ENCODE assay signal across 8 cellular contexts in the genomic region with DNA sequence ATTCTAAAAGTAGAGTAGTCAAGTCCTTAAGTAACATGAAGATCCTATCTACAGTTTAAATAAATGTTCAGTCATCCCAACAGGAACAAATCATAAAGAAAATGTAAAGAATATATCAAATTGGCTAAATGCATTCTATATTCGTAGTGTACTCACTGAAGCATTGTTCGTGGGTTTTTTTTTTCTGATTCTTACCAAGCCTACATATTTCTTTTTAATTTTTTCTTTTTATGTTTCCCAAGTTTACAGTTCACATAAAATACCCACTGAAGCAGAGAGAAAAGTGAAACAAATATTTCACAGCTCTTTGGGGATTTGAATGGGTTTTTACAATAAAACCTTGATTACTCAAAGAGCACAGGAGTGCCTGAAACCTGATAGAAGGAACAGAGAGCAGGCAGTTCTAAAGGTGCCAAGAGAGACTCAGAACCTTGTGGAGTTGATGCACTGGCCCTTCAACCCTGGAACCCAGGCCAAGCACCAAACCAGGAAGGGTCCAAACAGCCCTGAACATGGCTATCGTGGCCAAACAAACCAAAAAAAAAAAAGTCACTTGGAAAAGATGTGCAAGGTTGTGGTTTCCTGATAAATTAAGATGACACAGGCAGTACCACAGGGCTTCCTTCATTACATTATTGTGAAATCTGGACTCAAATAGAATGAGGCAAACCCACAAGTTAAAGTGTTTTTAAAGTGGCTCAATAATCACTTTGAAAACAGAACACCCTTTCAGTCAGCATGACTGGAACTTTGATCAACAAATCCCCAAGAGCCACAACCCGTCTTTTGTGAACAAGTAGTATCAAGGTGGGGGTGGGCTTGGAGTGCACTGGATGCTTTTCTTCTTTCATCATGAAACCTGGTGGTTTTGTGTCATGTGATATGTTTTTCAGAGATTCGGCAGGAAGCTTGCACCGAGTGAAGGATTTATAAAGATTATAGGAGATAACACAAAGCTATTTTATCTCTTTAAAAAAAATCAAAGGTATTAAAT.
DNase-seq lines count a peak whose midpoint lies in the region; ATAC-seq and TF ChIP-seq lines count a peak whose summit lies in the region.

No MANE protein-coding gene starts in this region.

- DNase-seq in GM04503 (ENCODE audit: low read depth) = peak; percentile 83
- DNase-seq in fibroblast of the aortic adventitia (ENCODE audit: low read depth) = peak; percentile 94
- peak; percentile 42 for DNase-seq in stimulated activated CD8-positive, alpha-beta memory T cell treated with anti-CD3 and anti-CD28 coated beads, Interleukin-4, amount 100 ng/mL, for 48 hours
- no peak for DNase-seq in iPS-NIHi7 (ENCODE audit: extremely low spot score)
- no peak for DNase-seq in NCI-H82 (lab: John Stamatoyannopoulos, UW)

- TF ChIP-seq CTCF in fibroblast of the aortic adventitia (IDR thresholded peaks at IDR 0.05; ENCODE audit: insufficient read depth, low read length) = no peak

- no peak overlapping the region for H3K4me3 ChIP-seq in fibroblast of the aortic adventitia (ENCODE audit: low read depth, low read length)

- ATAC-seq in HG03097 (IDR thresholded peaks at IDR 0.05; ENCODE audit: low FRiP score, unreplicated experiment) (peak; percentile 75), SK-N-SH treated with all-trans-retinoic acid at 6 μM for 48 hours (peak; percentile 23; the same call in 2 of the 3 replicates), GM19351 (IDR thresholded peaks at IDR 0.05; ENCODE audit: unreplicated experiment) (no peak)

TF ChIP-seq in SK-N-SH treated with all-trans-retinoic acid at 6 μM for 48 hours, 23 proteins besides CTCF, POLR2A, EP300 and RAD21:
- TF ChIP-seq RARB (CRISPR knock-in tag; IDR thresholded peaks at IDR 0.05) = no peak
- TF ChIP-seq, protein P1, sequence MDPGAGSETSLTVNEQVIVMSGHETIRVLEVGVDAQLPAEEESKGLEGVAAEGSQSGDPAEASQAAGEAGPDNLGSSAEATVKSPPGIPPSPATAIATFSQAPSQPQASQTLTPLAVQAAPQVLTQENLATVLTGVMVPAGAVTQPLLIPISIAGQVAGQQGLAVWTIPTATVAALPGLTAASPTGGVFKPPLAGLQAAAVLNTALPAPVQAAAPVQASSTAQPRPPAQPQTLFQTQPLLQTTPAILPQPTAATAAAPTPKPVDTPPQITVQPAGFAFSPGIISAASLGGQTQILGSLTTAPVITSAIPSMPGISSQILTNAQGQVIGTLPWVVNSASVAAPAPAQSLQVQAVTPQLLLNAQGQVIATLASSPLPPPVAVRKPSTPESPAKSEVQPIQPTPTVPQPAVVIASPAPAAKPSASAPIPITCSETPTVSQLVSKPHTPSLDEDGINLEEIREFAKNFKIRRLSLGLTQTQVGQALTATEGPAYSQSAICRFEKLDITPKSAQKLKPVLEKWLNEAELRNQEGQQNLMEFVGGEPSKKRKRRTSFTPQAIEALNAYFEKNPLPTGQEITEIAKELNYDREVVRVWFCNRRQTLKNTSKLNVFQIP (CRISPR knock-in tag; IDR thresholded peaks at IDR 0.05; ENCODE audit: borderline replicate concordance, low read depth) = no peak
- TF ChIP-seq ZNF565 (CRISPR knock-in tag; conservative IDR thresholded peaks at IDR 0.05; ENCODE audit: low read depth) = no peak
- TF ChIP-seq ISL1 (CRISPR knock-in tag; IDR thresholded peaks at IDR 0.05) = peak; percentile 40; the same call in 1 of the 2 replicates

Comparison
In these comparisons a context has a peak if more than half of its experiments do, and no peak if none do; other contexts are left out.
1. DNase-seq: peak in GM04503 (single experiment), fibroblast of the aortic adventitia (single experiment) and stimulated activated CD8-positive, alpha-beta memory T cell treated with anti-CD3 and anti-CD28 coated beads, Interleukin-4, amount 100 ng/mL, for 48 hours (single experiment); none in iPS-NIHi7 (single experiment) and NCI-H82 (single experiment).